In genomic region chr17:9115446-9116265, GRCh38 we compare ENCODE assay signal across 8 cellular contexts.
A peak's percentile ranks its signal among the peaks of the same experiment; 100 is the strongest.
DNase-seq lines count a peak whose midpoint lies in the region; ATAC-seq, FAIRE-seq and TF ChIP-seq lines count a peak whose summit lies in the region.

No MANE protein-coding gene starts in this region.

- TF ChIP-seq POLR2A in GM12892 (IDR thresholded peaks at IDR 0.05; ENCODE audit: low read depth, low read length) = no peak

- peak overlapping the region; percentile 20 for H3K4me3 ChIP-seq in CD8-positive, alpha-beta T cell (ENCODE audit: low read depth, low read length)
- H3K4me3 ChIP-seq in NT2/D1 (ENCODE audit: insufficient read length, low read depth) (peak overlapping the region; percentile 15), right cardiac atrium (ENCODE audit: low read length) (peak overlapping the region; percentile 8)

- peaks cover 5% of the 10 kb centered on the region for H3K9me3 Mint-ChIP-seq in CD8-positive, alpha-beta T cell
- H3K9me3 Mint-ChIP-seq in activated naive CD8-positive, alpha-beta T cell (ENCODE audit: low read depth) = peaks cover 5% of the 10 kb centered on the region

- no peak overlapping the region for H3K27ac ChIP-seq in CD8-positive, alpha-beta T cell (ENCODE audit: low read depth, low read length)
- H3K27ac ChIP-seq in right cardiac atrium (ENCODE audit: low read length) = no peak overlapping the region

- H3K36me3 Mint-ChIP-seq in CD8-positive, alpha-beta T cell = no peaks in the 10 kb centered on the region
- no peaks in the 10 kb centered on the region for H3K36me3 Mint-ChIP-seq in activated naive CD8-positive, alpha-beta T cell

- DNase-seq in CD8-positive, alpha-beta T cell = peak in 6 of 7 experiments; percentile 29 to 61 (median 47)
- DNase-seq in NT2/D1 (ENCODE audit: low read depth, low spot score) (peak; percentile 56), right cardiac atrium (peak; percentile 82), renal cortical epithelial cell (ENCODE audit: low read depth) (peak; percentile 6), hepatic stellate cell (ENCODE audit: low spot score) (no peak), GM12892 (ENCODE audit: insufficient read length) (no peak), DMS79 (lab: John Stamatoyannopoulos, UW) (no peak)

- FAIRE-seq in GM12892 (lab: Jason Lieb, UNC) = no peak

- H3K4me1 ChIP-seq in CD8-positive, alpha-beta T cell (ENCODE audit: insufficient read depth, low read length) = no peaks in the 10 kb centered on the region
- H3K4me1 ChIP-seq in NT2/D1 (ENCODE audit: insufficient read depth, insufficient read length) (peaks cover 3% of the 10 kb centered on the region), right cardiac atrium (ENCODE audit: control insufficient read depth, insufficient read depth, low read length) (no peaks in the 10 kb centered on the region)

- CTCF ChIA-PET in CD8-positive, alpha-beta T cell (lab: Charles Lee) = interaction anchor here (0.9 kb wide), 1 partner anchor 31 kb away, joined by 3 read pairs; no protein-coding TSS in a partner anchor

- POLR2A ChIA-PET in CD8-positive, alpha-beta T cell (lab: Charles Lee) = no interaction called here

- 16% methylated on average over 39 of the region's 39 CpGs for WGBS in right cardiac atrium

- no peak for TF ChIP-seq CTCF in CD8-positive, alpha-beta T cell (IDR thresholded peaks at IDR 0.05)

- peak; percentile 75 for ATAC-seq in CD8-positive, alpha-beta T cell
- ATAC-seq in right cardiac atrium = peak; percentile 81 to 93

- H3K4me1 Mint-ChIP-seq in CD8-positive, alpha-beta T cell (ENCODE audit: low read depth) = peaks cover 5% of the 10 kb centered on the region
- H3K4me1 Mint-ChIP-seq in activated naive CD8-positive, alpha-beta T cell (ENCODE audit: low read depth) = peaks cover 9% of the 10 kb centered on the region

- peaks cover 4% of the 10 kb centered on the region for H3K27me3 Mint-ChIP-seq in CD8-positive, alpha-beta T cell (ENCODE audit: low read depth)
- H3K27me3 Mint-ChIP-seq in activated naive CD8-positive, alpha-beta T cell = peaks cover 4% of the 10 kb centered on the region

- peak overlapping the region; percentile 71 for H3K4me3 Mint-ChIP-seq in CD8-positive, alpha-beta T cell
- H3K4me3 Mint-ChIP-seq in activated naive CD8-positive, alpha-beta T cell = peak overlapping the region; percentile 73

- H3K9me3 ChIP-seq in CD8-positive, alpha-beta T cell (ENCODE audit: low read length) = no peaks in the 10 kb centered on the region
- H3K9me3 ChIP-seq in NT2/D1 (ENCODE audit: insufficient read depth, low read length) (no peaks in the 10 kb centered on the region), right cardiac atrium (ENCODE audit: control insufficient read depth, low read length) (no peaks in the 10 kb centered on the region)

- H3K27ac Mint-ChIP-seq in CD8-positive, alpha-beta T cell = no peak overlapping the region
- H3K27ac Mint-ChIP-seq in activated naive CD8-positive, alpha-beta T cell = no peak overlapping the region

- H3K27me3 ChIP-seq in CD8-positive, alpha-beta T cell (ENCODE audit: insufficient read depth, low read length) = no peaks in the 10 kb centered on the region
- H3K27me3 ChIP-seq in NT2/D1 (ENCODE audit: insufficient read depth, insufficient read length) (no peaks in the 10 kb centered on the region), right cardiac atrium (ENCODE audit: control insufficient read depth, insufficient read depth) (no peaks in the 10 kb centered on the region)

- intact Hi-C loops in CD8-positive, alpha-beta T cell (cut with DNase I, micrococcal nuclease) = loop anchor here (5.0 to 10.0 kb wide), 3 partner anchors 179 to 409 kb away; no protein-coding TSS in a partner anchor
- intact Hi-C loops in right cardiac atrium (cut with DNase I) = no loop called here

- H3K9ac ChIP-seq in NT2/D1 (ENCODE audit: insufficient read length, low read depth) = peak overlapping the region; percentile 59

- no peaks in the 10 kb centered on the region for H3K36me3 ChIP-seq in CD8-positive, alpha-beta T cell (ENCODE audit: insufficient read depth, low read length)
- H3K36me3 ChIP-seq in NT2/D1 (ENCODE audit: insufficient read depth, insufficient read length, low read length) = no peaks in the 10 kb centered on the region

Comparison
In these comparisons a context has a peak if more than half of its experiments do, and no peak if none do; other contexts are left out.
1. DNase-seq: peak in CD8-positive, alpha-beta T cell (6 of 7), NT2/D1 (single experiment), right cardiac atrium (3 of 3) and renal cortical epithelial cell (single experiment); none in hepatic stellate cell (single experiment), GM12892 (single experiment) and DMS79 (single experiment).
2. intact Hi-C loops: an anchor here in CD8-positive, alpha-beta T cell (5.0 to 10.0 kb wide); none called in right cardiac atrium.
3. Peak in every context shown above with its lines, with median percentiles within 50 percentile points of each other: H3K4me3 ChIP-seq.